ENCODE assay signal across 18 cellular contexts in genomic region chr15:65246026-65246714, GRCh38. TPM values are rescaled to one million over a fixed set of nuclear protein-coding genes. Genes with fewer than 3 reads are reported as not detected.
A peak's percentile ranks its signal among the peaks of the same experiment; 100 is the strongest.
DNase-seq lines count a peak whose midpoint lies in the region; ATAC-seq and TF ChIP-seq lines count a peak whose summit lies in the region.
"Had no signal": no experiment of that assay in that cellular context is flagged by ENCODE, and none has a peak within 500 bp of the region (broad histone marks: within the 10 kb centered on the region; RNA-seq: fewer than 3 reads in every experiment).

No MANE protein-coding gene starts in this region.

- H3K27me3 Mint-ChIP-seq in activated CD4-positive, alpha-beta memory T cell treated with anti-CD3 and anti-CD28 coated beads, Interleukin-2, amount 10 ng/mL, durations not matched to agents 7 days and 5 days: no peaks in the 10 kb centered on the region
- no peaks in the 10 kb centered on the region for H3K27me3 Mint-ChIP-seq in natural killer cell (ENCODE audit: low read depth in 2 of 2)

- intact Hi-C loops in spleen (cut with DNase I; ENCODE audit: low total_unique reads) (no loop called here), natural killer cell (cut with micrococcal nuclease) (no loop called here)

- H3K27me3 ChIP-seq in SJCRH30: no peaks in the 10 kb centered on the region
- no peaks in the 10 kb centered on the region for H3K27me3 ChIP-seq in spleen (replicated peaks in 1 of 7)
- H3K27me3 ChIP-seq: dorsolateral prefrontal cortex, thyroid gland had no signal

- H3K27ac Mint-ChIP-seq in activated CD4-positive, alpha-beta memory T cell treated with anti-CD3 and anti-CD28 coated beads, Interleukin-2, amount 10 ng/mL, durations not matched to agents 7 days and 5 days: no peak overlapping the region
- no peak overlapping the region for H3K27ac Mint-ChIP-seq in natural killer cell

- TF ChIP-seq POLR2A in spleen (IDR thresholded peaks at IDR 0.05): no peak

- DNase-seq in SJCRH30: no peak
- no peak for DNase-seq in spleen
- no peak for DNase-seq in activated CD4-positive, alpha-beta memory T cell treated with anti-CD3 and anti-CD28 coated beads, Interleukin-2, amount 10 ng/mL, durations not matched to agents 7 days and 5 days
- no peak for DNase-seq in natural killer cell
- DNase-seq in glomerular visceral epithelial cell (ENCODE audit: extremely low spot score): no peak
- DNase-seq: activated effector memory CD4-positive, alpha-beta T cell treated with Interleukin-2 at 50 U/mL for 16 hours; Calu3; NCI-H1417 treated with DMSO at 0.1 percent for 48 hours; NCI-H226; stimulated activated CD4-positive, alpha-beta T cell treated with anti-CD3 and anti-CD28 coated beads, Interleukin-4, amount 100 ng/mL, for 1 hour; thyroid gland had no signal

- no peaks in the 10 kb centered on the region for H3K9me3 Mint-ChIP-seq in activated CD4-positive, alpha-beta memory T cell treated with anti-CD3 and anti-CD28 coated beads, Interleukin-2, amount 10 ng/mL, durations not matched to agents 7 days and 5 days
- no peaks in the 10 kb centered on the region for H3K9me3 Mint-ChIP-seq in natural killer cell

- POLR2A ChIA-PET in activated CD4-positive, alpha-beta memory T cell treated with anti-CD3 and anti-CD28 coated beads, Interleukin-2, amount 10 ng/mL, durations not matched to agents 7 days and 5 days (lab: Charles Lee): interaction anchor here (1.4 kb wide), 2 partner anchors 12 to 54 kb away, joined by 4 read pairs; no protein-coding TSS in a partner anchor

- no peaks in the 10 kb centered on the region for H3K36me3 Mint-ChIP-seq in activated CD4-positive, alpha-beta memory T cell treated with anti-CD3 and anti-CD28 coated beads, Interleukin-2, amount 10 ng/mL, durations not matched to agents 7 days and 5 days (ENCODE audit: low read depth)
- H3K36me3 Mint-ChIP-seq in natural killer cell: no peaks in the 10 kb centered on the region

- ATAC-seq in esophagus mucosa (peak; percentile 95), natural killer cell (no peak), GM21576 (IDR thresholded peaks at IDR 0.05; ENCODE audit: unreplicated experiment) (no peak)

- H3K27ac ChIP-seq in SJCRH30 (peak overlapping the region; percentile 90), mesodermal cell (ENCODE audit: low read depth, low read length, severe bottlenecking) (peak overlapping the region; percentile 90), spleen (peak overlapping the region in 7 of 8 donors; percentile 11 to 66 (median 51))
- H3K27ac ChIP-seq: thyroid gland had no signal

- WGBS in mesodermal cell (ENCODE audit: insufficient coverage in 2 of 2), 2 experiments: 98 to 100% methylated on average over 7 to 8 of the region's 8 CpGs
- WGBS in spleen, 5 donors: 80 to 96% (median 90%) methylated on average over 4 to 8 of the region's 8 CpGs

- H3K9me3 ChIP-seq in SJCRH30 (replicated peaks): no peaks in the 10 kb centered on the region
- no peaks in the 10 kb centered on the region for H3K9me3 ChIP-seq in mesodermal cell (ENCODE audit: control insufficient read depth, low read length)
- H3K9me3 ChIP-seq in spleen: no peaks in the 10 kb centered on the region
- H3K9me3 ChIP-seq: thyroid gland had no signal

- CTCF ChIA-PET in activated CD4-positive, alpha-beta memory T cell treated with anti-CD3 and anti-CD28 coated beads, Interleukin-2, amount 10 ng/mL, durations not matched to agents 7 days and 5 days (lab: Charles Lee): no interaction called here

- peaks cover 3% of the 10 kb centered on the region for H3K4me1 Mint-ChIP-seq in activated CD4-positive, alpha-beta memory T cell treated with anti-CD3 and anti-CD28 coated beads, Interleukin-2, amount 10 ng/mL, durations not matched to agents 7 days and 5 days
- H3K4me1 Mint-ChIP-seq in natural killer cell: no peaks in the 10 kb centered on the region

- H3K4me1 ChIP-seq in SJCRH30 (peaks cover 31% of the 10 kb centered on the region), mesodermal cell (ENCODE audit: control insufficient read depth, insufficient read depth, low read length, poor library complexity, severe bottlenecking) (peaks cover 26% of the 10 kb centered on the region), spleen (no peaks in the 10 kb centered on the region)
- H3K4me1 ChIP-seq: thyroid gland had no signal

- no peak overlapping the region for H3K4me3 Mint-ChIP-seq in activated CD4-positive, alpha-beta memory T cell treated with anti-CD3 and anti-CD28 coated beads, Interleukin-2, amount 10 ng/mL, durations not matched to agents 7 days and 5 days
- no peak overlapping the region for H3K4me3 Mint-ChIP-seq in natural killer cell

- TF ChIP-seq CTCF in spleen (IDR thresholded peaks at IDR 0.05 in 8 of 11, conservative IDR thresholded peaks at IDR 0.05 in 3 of 11) (no peak), natural killer cell (IDR thresholded peaks at IDR 0.05) (no peak)

- H3K4me3 ChIP-seq in SJCRH30: no peak overlapping the region
- no peak overlapping the region for H3K4me3 ChIP-seq in mesodermal cell (ENCODE audit: extremely low read depth, insufficient read depth, low read length, poor library complexity, severe bottlenecking)
- H3K4me3 ChIP-seq in spleen: no peak overlapping the region
- H3K4me3 ChIP-seq: dorsolateral prefrontal cortex, thyroid gland had no signal

- H3K36me3 ChIP-seq in SJCRH30: no peaks in the 10 kb centered on the region
- H3K36me3 ChIP-seq in mesodermal cell (ENCODE audit: control insufficient read depth, insufficient read depth, low read length): no peaks in the 10 kb centered on the region
- peaks cover 0 to 28% (median 0%) of the 10 kb centered on the region in 6 donors for H3K36me3 ChIP-seq in spleen
- H3K36me3 ChIP-seq: thyroid gland had no signal

RNA-seq across cellular contexts. Expression of gene CILP, which starts 34.9 kb away (rescaled TPM):
- 0.05 TPM in 1 of 2 replicates, not detected in the other for total RNA-seq in SJCRH30 (2014; rRNA removed; shearing (Covaris generic))
- 0.64 TPM for total RNA-seq in esophagus mucosa
- 0.04 TPM for polyA plus RNA-seq in mesodermal cell (2013, experiment 1 of 2)
- polyA plus RNA-seq in mesodermal cell (2013, experiment 2 of 2): not detected
- under 1 TPM; 0.19 to 0.85 (median 0.34) TPM for total RNA-seq in spleen
- 1 to 10 TPM in 1 of 3 donors, under 1 TPM in 2; 0.41 to 3.1 (median 0.45) TPM for polyA plus RNA-seq in spleen
- not detected for total RNA-seq in activated CD4-positive, alpha-beta memory T cell treated with anti-CD3 and anti-CD28 coated beads, Interleukin-2, amount 10 ng/mL, durations not matched to agents 7 days and 5 days
- under 1 TPM; 0.24 to 0.61 (median 0.35) TPM for total RNA-seq in natural killer cell

RNA-seq across cellular contexts. Expression of gene PARP16, which starts 40.5 kb away (rescaled TPM):
- total RNA-seq in SJCRH30 (2014; rRNA removed; shearing (Covaris generic)): 12.9 TPM in 2 replicates
- 7.0 TPM for total RNA-seq in esophagus mucosa
- polyA plus RNA-seq in mesodermal cell (2013, experiment 1 of 2): 5.6 TPM
- polyA plus RNA-seq in mesodermal cell (2013, experiment 2 of 2): 6.3 TPM
- total RNA-seq in spleen: 10 to 100 TPM in 4 of 7 donors, 1 to 10 TPM in 3; 8.7 to 11.3 (median 10.2) TPM
- 1 to 10 TPM; 6.4 to 7.9 (median 6.7) TPM for polyA plus RNA-seq in spleen
- 10 to 100 TPM; 14.9 to 15.7 TPM for total RNA-seq in activated CD4-positive, alpha-beta memory T cell treated with anti-CD3 and anti-CD28 coated beads, Interleukin-2, amount 10 ng/mL, durations not matched to agents 7 days and 5 days
- 10 to 100 TPM; 11.7 to 19.3 (median 16.4) TPM for total RNA-seq in natural killer cell

RNA-seq across cellular contexts. Expression of gene RNU5A-1, which starts 49.7 kb away (rescaled TPM):
- not detected in 2 replicates for total RNA-seq in SJCRH30 (2014; rRNA removed; shearing (Covaris generic))
- total RNA-seq in esophagus mucosa (not detected), spleen (not detected), natural killer cell (not detected)
- polyA plus RNA-seq in mesodermal cell (2013, experiment 1 of 2): 6,661 TPM
- 8,769 TPM for polyA plus RNA-seq in mesodermal cell (2013, experiment 2 of 2)
- not detected for polyA plus RNA-seq in spleen
- total RNA-seq in activated CD4-positive, alpha-beta memory T cell treated with anti-CD3 and anti-CD28 coated beads, Interleukin-2, amount 10 ng/mL, durations not matched to agents 7 days and 5 days: not detected
- total RNA-seq: Calu3, LHCN-M2, mononuclear cell, posterior vena cava, thyroid gland had no signal

RNA-seq across cellular contexts. Expression of gene RNU5B-1, which starts 58.3 kb away (rescaled TPM):
- total RNA-seq in SJCRH30 (2014; rRNA removed; shearing (Covaris generic)): not detected in 2 replicates
- 30.4 TPM for total RNA-seq in esophagus mucosa
- 12,289 TPM for polyA plus RNA-seq in mesodermal cell (2013, experiment 1 of 2)
- 16,601 TPM for polyA plus RNA-seq in mesodermal cell (2013, experiment 2 of 2)
- total RNA-seq in spleen: 10 to 100 TPM in 4 of 7 donors, not detected in 3; 24.2 to 62.3 (median 32.6) TPM
- polyA plus RNA-seq in spleen: not detected
- 10 to 100 TPM in 1 of 2 experiments, not detected in 1; 12.9 TPM for total RNA-seq in activated CD4-positive, alpha-beta memory T cell treated with anti-CD3 and anti-CD28 coated beads, Interleukin-2, amount 10 ng/mL, durations not matched to agents 7 days and 5 days
- total RNA-seq in natural killer cell: 10 to 100 TPM in 1 of 3 donors, not detected in 2; 15.0 TPM
- total RNA-seq: LHCN-M2, mononuclear cell, thyroid gland had no signal
